ENCODE assay signal across 20 cellular contexts in the genomic region with DNA sequence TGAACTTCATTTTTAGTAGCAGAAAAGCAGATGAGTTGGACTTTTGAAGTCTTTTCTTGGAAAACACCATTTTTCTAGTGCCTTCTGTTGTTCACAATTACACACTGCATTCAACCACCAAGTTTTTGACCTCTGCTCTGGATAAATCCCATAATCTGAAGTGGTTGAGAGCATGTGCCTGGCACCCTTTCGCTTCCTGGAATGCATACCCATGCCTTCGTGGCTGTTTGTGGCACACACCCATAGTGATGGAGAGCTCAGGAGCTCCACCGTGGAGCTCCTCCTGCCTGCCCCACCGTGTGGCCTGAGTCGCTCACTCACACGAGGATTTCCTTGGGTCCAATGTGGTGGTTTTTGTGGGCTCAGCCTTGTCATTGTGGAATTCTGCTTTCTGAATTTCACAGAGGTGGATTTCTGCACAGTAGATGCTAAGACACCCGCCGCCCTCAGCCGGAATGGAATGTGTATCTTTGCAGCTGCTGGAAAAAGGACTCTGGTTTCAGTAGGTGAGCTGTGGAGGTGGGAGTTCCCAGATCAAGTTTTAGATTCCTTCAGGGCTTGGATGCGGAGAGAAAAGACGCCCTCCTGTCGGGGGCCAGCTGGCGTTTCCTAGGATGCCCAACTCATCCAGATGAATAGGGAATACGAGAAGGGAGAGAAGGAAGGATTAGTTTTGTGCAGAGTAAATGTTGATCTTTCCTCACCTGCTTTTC.
"Had no signal": no experiment of that assay in that cellular context is flagged by ENCODE, and none has a peak within 500 bp of the region (broad histone marks: within the 10 kb centered on the region; RNA-seq: fewer than 3 reads in every experiment).

No MANE protein-coding gene starts in this region.

- H3K4me1 ChIP-seq: colonic mucosa had no signal

- H3K36me3 ChIP-seq: colonic mucosa, thoracic aorta had no signal

- DNase-seq: activated CD4-positive, alpha-beta T cell treated with anti-CD3 and anti-CD28 coated beads for 1 hour; activated CD4-positive, alpha-beta T cell treated with anti-CD3 and anti-CD28 coated beads, Interleukin-2, amount 50 U/mL, for 1 hour; activated CD8-positive, alpha-beta T cell treated with anti-CD3 and anti-CD28 coated beads, Interleukin-2, amount 10 ng/mL, durations not matched to agents 7 days and 5 days; activated gamma-delta T cell treated with Interleukin-2 at 50 U/mL for 16 hours; anterior cingulate cortex; colonic mucosa; dorsolateral prefrontal cortex; effector memory CD8-positive, alpha-beta T cell; hypothalamus; left colon; midbrain; stimulated activated CD4-positive, alpha-beta T cell treated with anti-CD3 and anti-CD28 coated beads, Interleukin-4, amount 100 ng/mL, for 24 hours; stimulated activated naive CD4-positive, alpha-beta T cell treated with Interleukin-2 at 50 U/mL for 16 hours; T-helper 1 cell had no signal

- H3K4me3 ChIP-seq: colonic mucosa, dorsolateral prefrontal cortex, lung, smooth muscle cell, thoracic aorta had no signal

- H3K27ac ChIP-seq: colonic mucosa, dorsolateral prefrontal cortex, thoracic aorta had no signal

- H3K4me2 ChIP-seq: smooth muscle cell had no signal

- H3K27me3 ChIP-seq: colonic mucosa had no signal

- H3K9me3 ChIP-seq: colonic mucosa, thoracic aorta had no signal

- ATAC-seq: activated CD8-positive, alpha-beta T cell treated with anti-CD3 and anti-CD28 coated beads, Interleukin-2, amount 10 ng/mL, durations not matched to agents 7 days and 5 days; effector memory CD8-positive, alpha-beta T cell; esophagus mucosa; left colon; natural killer cell treated with Interleukin-12 subunit alpha and Interleukin-12 subunit beta and Interleukin-15 and Interleukin-18, amount 100 ng/mL, for 72 hours; sciatic nerve had no signal
